ENCODE assay signal across 8 cellular contexts in genomic region chr20:5528719-5529256, GRCh38.
DNase-seq lines count a peak whose midpoint lies in the region; ATAC-seq and TF ChIP-seq lines count a peak whose summit lies in the region.

No MANE protein-coding gene starts in this region.

- H3K79me2 ChIP-seq in Loucy (ENCODE audit: insufficient read depth, low read length): no peaks in the 10 kb centered on the region

- H3K9me3 ChIP-seq in Loucy (ENCODE audit: insufficient read depth, low read depth, low read length) (no peaks in the 10 kb centered on the region), testis (no peaks in the 10 kb centered on the region)

- H4K20me1 ChIP-seq in Loucy (ENCODE audit: insufficient read depth, low read length, poor library complexity, severe bottlenecking): no peaks in the 10 kb centered on the region

- H3K4me1 ChIP-seq in Loucy (ENCODE audit: insufficient read depth, low read length, poor library complexity, severe bottlenecking) (no peaks in the 10 kb centered on the region), testis (no peaks in the 10 kb centered on the region)

- no peak overlapping the region for H3K4me3 Mint-ChIP-seq in activated T-helper 1 cell treated with anti-CD3 and anti-CD28 coated beads, Interleukin-12 subunit alpha, Interleukin-12 subunit beta, Interleukin-2, Interleukin-4 antibody, amounts not matched to agents 30 ng/mL and 10 ng/mL and 1 ng/mL, durations not matched to agents 14 hours and 24 hours and 36 hours

- peak overlapping the region; percentile 63 for H3K4me3 ChIP-seq in Loucy (ENCODE audit: low read length, poor library complexity, severe bottlenecking)
- no peak overlapping the region for H3K4me3 ChIP-seq in fibroblast of the aortic adventitia (ENCODE audit: low read depth, low read length)
- H3K4me3 ChIP-seq in testis: no peak overlapping the region

- H3K9me3 Mint-ChIP-seq in activated T-helper 1 cell treated with anti-CD3 and anti-CD28 coated beads, Interleukin-12 subunit alpha, Interleukin-12 subunit beta, Interleukin-2, Interleukin-4 antibody, amounts not matched to agents 30 ng/mL and 10 ng/mL and 1 ng/mL, durations not matched to agents 14 hours and 24 hours and 36 hours: no peaks in the 10 kb centered on the region

- no peak overlapping the region for H3K9ac ChIP-seq in Loucy (ENCODE audit: low read depth, low read length, poor library complexity, severe bottlenecking)

- H3K27ac ChIP-seq in testis: no peak overlapping the region

- no peaks in the 10 kb centered on the region for H3F3A ChIP-seq in Loucy (ENCODE audit: low read depth)

- H3K36me3 Mint-ChIP-seq in activated T-helper 1 cell treated with anti-CD3 and anti-CD28 coated beads, Interleukin-12 subunit alpha, Interleukin-12 subunit beta, Interleukin-2, Interleukin-4 antibody, amounts not matched to agents 30 ng/mL and 10 ng/mL and 1 ng/mL, durations not matched to agents 14 hours and 24 hours and 36 hours (ENCODE audit: low read depth): no peaks in the 10 kb centered on the region

- WGBS in testis, 2 donors: 8 to 14% methylated on average over 7 of the region's 7 CpGs

- H3K4me1 Mint-ChIP-seq in activated T-helper 1 cell treated with anti-CD3 and anti-CD28 coated beads, Interleukin-12 subunit alpha, Interleukin-12 subunit beta, Interleukin-2, Interleukin-4 antibody, amounts not matched to agents 30 ng/mL and 10 ng/mL and 1 ng/mL, durations not matched to agents 14 hours and 24 hours and 36 hours (ENCODE audit: low read depth): peaks cover 26% of the 10 kb centered on the region

- intact Hi-C loops in activated T-helper 1 cell treated with anti-CD3 and anti-CD28 coated beads, Interleukin-12 subunit alpha, Interleukin-12 subunit beta, Interleukin-2, Interleukin-4 antibody, amounts not matched to agents 30 ng/mL and 10 ng/mL and 1 ng/mL, durations not matched to agents 14 hours and 24 hours and 36 hours (cut with micrococcal nuclease): loop anchor here (1.0 to 10.0 kb wide), 8 partner anchors 28 to 1756 kb away; partner anchors contain the start of genes MCM8 and TRMT6
- intact Hi-C loops in testis (cut with DNase I; ENCODE audit: low total_unique reads): loop anchor here (10.0 kb wide), 1 partner anchor 266 kb away; no protein-coding TSS in a partner anchor

- no peak for TF ChIP-seq POLR2A in testis (IDR thresholded peaks at IDR 0.05)

- H3K4me2 ChIP-seq in Loucy (ENCODE audit: low read depth, low read length, poor library complexity, severe bottlenecking): peak overlapping the region; percentile 69

- no peaks in the 10 kb centered on the region for H3K36me3 ChIP-seq in Loucy (ENCODE audit: insufficient read depth, low read length)
- no peaks in the 10 kb centered on the region for H3K36me3 ChIP-seq in testis (ENCODE audit: low read depth, missing control alignments)

- TF ChIP-seq CTCF in Loucy (conservative IDR thresholded peaks at IDR 0.05; ENCODE audit: low read length) (peak; percentile 78), fibroblast of the aortic adventitia (IDR thresholded peaks at IDR 0.05; ENCODE audit: insufficient read depth, low read length) (peak; percentile 88), testis (IDR thresholded peaks at IDR 0.05) (peak; percentile 67 to 88 (median 80))

- peak; percentile 55 for DNase-seq in DMS79 (lab: John Stamatoyannopoulos, UW)
- DNase-seq in RPMI7951 (ENCODE audit: low read depth): peak; percentile 86
- peak; percentile 59 for DNase-seq in activated T-helper 1 cell treated with anti-CD3 and anti-CD28 coated beads, Interleukin-12 subunit alpha, Interleukin-12 subunit beta, Interleukin-2, Interleukin-4 antibody, amounts not matched to agents 30 ng/mL and 10 ng/mL and 1 ng/mL, durations not matched to agents 14 hours and 24 hours and 36 hours (ENCODE audit: low spot score)
- DNase-seq in fibroblast of the aortic adventitia (ENCODE audit: low read depth): peak; percentile 94
- DNase-seq in nucleus accumbens (lab: John Stamatoyannopoulos, UW): peak in 47 of 56 donors; percentile 9 to 82 (median 45)
- peak; percentile 85 for DNase-seq in testis

- H3K27me3 ChIP-seq in Loucy (ENCODE audit: insufficient read depth, low read length, poor library complexity, severe bottlenecking): no peaks in the 10 kb centered on the region
- no peaks in the 10 kb centered on the region for H3K27me3 ChIP-seq in testis

- ATAC-seq in GM21723 (IDR thresholded peaks at IDR 0.05; ENCODE audit: unreplicated experiment): peak; percentile 70

- no peaks in the 10 kb centered on the region for H3K9me2 ChIP-seq in Loucy (replicated peaks; ENCODE audit: low read depth, low read length)

- no peak overlapping the region for H3K27ac Mint-ChIP-seq in activated T-helper 1 cell treated with anti-CD3 and anti-CD28 coated beads, Interleukin-12 subunit alpha, Interleukin-12 subunit beta, Interleukin-2, Interleukin-4 antibody, amounts not matched to agents 30 ng/mL and 10 ng/mL and 1 ng/mL, durations not matched to agents 14 hours and 24 hours and 36 hours

- peaks cover 8% of the 10 kb centered on the region for H3K27me3 Mint-ChIP-seq in activated T-helper 1 cell treated with anti-CD3 and anti-CD28 coated beads, Interleukin-12 subunit alpha, Interleukin-12 subunit beta, Interleukin-2, Interleukin-4 antibody, amounts not matched to agents 30 ng/mL and 10 ng/mL and 1 ng/mL, durations not matched to agents 14 hours and 24 hours and 36 hours (ENCODE audit: insufficient read depth)

- H2AFZ ChIP-seq in Loucy (ENCODE audit: low read length): peak overlapping the region; percentile 62; the same call in 1 of the 2 replicates
